ENCODE assay signal across 1 cellular context in the genomic region with DNA sequence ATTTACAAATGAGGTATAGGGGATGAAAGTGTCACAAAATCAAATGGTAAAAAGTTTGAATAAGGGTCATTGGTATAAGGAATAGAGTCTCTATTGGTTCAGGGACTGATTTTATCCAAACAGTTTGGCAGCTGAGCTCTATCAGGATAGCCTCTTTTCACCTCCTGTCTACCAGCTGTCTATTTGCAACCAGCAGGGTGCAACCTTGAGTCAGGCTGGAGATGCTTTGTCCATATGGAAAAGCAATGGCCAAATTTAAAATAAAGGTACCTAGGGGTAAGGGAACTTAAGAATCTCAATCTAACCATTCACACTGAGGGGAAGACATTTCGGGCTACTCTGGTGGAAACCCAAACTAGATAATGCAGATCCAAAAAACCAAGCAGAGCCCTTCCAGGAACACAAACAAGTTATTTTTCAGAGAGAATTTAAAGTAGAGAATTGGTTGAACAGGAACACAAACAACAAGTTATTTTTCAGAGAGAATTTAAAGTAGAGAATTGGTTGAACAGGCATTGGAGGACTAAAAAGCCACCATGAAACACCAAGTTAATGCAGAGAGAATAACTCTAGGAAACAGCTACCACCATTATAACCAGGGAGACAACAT.
TF ChIP-seq lines count a peak whose summit lies in the region.

No MANE protein-coding gene starts in this region.

TF ChIP-seq in WTC11, 78 proteins besides CTCF, POLR2A, EP300 and RAD21 (continued from another document):
- TF ChIP-seq, protein P1, sequence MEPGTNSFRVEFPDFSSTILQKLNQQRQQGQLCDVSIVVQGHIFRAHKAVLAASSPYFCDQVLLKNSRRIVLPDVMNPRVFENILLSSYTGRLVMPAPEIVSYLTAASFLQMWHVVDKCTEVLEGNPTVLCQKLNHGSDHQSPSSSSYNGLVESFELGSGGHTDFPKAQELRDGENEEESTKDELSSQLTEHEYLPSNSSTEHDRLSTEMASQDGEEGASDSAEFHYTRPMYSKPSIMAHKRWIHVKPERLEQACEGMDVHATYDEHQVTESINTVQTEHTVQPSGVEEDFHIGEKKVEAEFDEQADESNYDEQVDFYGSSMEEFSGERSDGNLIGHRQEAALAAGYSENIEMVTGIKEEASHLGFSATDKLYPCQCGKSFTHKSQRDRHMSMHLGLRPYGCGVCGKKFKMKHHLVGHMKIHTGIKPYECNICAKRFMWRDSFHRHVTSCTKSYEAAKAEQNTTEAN (CRISPR knock-in tag; IDR thresholded peaks at IDR 0.05): no peak
- TF ChIP-seq, protein P2, sequence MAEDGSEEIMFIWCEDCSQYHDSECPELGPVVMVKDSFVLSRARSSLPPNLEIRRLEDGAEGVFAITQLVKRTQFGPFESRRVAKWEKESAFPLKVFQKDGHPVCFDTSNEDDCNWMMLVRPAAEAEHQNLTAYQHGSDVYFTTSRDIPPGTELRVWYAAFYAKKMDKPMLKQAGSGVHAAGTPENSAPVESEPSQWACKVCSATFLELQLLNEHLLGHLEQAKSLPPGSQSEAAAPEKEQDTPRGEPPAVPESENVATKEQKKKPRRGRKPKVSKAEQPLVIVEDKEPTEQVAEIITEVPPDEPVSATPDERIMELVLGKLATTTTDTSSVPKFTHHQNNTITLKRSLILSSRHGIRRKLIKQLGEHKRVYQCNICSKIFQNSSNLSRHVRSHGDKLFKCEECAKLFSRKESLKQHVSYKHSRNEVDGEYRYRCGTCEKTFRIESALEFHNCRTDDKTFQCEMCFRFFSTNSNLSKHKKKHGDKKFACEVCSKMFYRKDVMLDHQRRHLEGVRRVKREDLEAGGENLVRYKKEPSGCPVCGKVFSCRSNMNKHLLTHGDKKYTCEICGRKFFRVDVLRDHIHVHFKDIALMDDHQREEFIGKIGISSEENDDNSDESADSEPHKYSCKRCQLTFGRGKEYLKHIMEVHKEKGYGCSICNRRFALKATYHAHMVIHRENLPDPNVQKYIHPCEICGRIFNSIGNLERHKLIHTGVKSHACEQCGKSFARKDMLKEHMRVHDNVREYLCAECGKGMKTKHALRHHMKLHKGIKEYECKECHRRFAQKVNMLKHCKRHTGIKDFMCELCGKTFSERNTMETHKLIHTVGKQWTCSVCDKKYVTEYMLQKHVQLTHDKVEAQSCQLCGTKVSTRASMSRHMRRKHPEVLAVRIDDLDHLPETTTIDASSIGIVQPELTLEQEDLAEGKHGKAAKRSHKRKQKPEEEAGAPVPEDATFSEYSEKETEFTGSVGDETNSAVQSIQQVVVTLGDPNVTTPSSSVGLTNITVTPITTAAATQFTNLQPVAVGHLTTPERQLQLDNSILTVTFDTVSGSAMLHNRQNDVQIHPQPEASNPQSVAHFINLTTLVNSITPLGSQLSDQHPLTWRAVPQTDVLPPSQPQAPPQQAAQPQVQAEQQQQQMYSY (CRISPR knock-in tag; IDR thresholded peaks at IDR 0.05): no peak
- no peak for TF ChIP-seq ZNF232 (CRISPR knock-in tag; IDR thresholded peaks at IDR 0.05)
- no peak for TF ChIP-seq MXD4 (CRISPR knock-in tag; IDR thresholded peaks at IDR 0.05; ENCODE audit: borderline replicate concordance)
TF ChIP-seq in WTC11: peak in this region for 0.
